Comparison of ENCODE assay signal across 11 cellular contexts in the genomic region with DNA sequence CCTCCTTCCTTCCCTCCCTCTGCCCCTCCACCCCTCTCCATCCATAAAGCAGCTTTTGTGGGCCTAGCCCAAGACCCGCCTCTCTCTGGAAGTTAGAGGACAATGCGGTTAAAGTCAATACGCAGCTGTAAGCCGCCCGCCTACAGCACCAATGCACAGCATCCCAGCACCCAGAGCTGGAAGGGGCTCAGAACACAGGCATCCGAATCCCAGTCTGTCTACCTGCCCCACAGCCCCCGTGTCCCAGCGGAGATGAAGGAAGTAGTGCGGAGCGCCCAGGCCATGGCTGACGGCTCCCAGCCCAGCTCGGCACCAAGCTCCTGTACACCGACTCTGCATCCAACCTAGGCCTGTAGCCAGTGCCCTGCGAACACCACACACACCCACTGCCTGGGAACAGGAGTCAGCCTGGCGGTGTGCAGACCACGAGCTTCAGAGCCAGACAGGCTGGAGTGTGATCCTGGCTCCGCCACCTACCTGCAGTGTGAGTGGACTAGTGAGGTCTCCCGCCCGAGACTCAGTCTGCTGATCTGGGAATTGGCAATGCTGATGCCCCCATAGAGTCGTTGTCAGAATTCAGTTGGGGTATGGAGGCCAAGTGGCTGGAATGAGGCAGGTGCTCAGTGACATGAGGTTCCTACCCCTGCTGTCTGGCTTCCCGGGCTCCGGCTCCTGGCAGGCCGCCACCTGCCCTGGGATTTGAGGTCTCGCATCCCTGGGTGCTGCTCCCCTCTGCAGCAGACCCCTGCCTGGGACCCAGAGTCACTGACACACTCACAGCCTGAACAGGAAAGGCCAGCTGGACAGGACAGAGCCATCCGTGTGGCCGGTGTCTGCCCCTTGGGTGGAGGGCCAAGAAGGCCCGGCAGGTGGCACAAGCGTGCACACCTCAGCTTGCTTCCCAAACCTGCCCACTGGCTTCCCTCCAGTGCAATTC. TPM values are rescaled to one million over a fixed set of nuclear protein-coding genes. Genes with fewer than 3 reads are reported as not detected.
DNase-seq lines count a peak whose midpoint lies in the region; ATAC-seq and TF ChIP-seq lines count a peak whose summit lies in the region.
"Had no signal": no experiment of that assay in that cellular context is flagged by ENCODE, and none has a peak within 500 bp of the region (broad histone marks: within the 10 kb centered on the region; RNA-seq: fewer than 3 reads in every experiment).

No MANE protein-coding gene starts in this region.

- POLR2A ChIA-PET in PC-9 (lab: Charles Lee; ENCODE audit: unreplicated experiment): interaction anchor here (0.7 kb wide), 1 partner anchor 88 kb away, joined by 3 read pairs; no protein-coding TSS in a partner anchor

- no peaks in the 10 kb centered on the region for H3K79me2 ChIP-seq in PC-9 (ENCODE audit: low read depth)

- CTCF ChIA-PET in PC-9 (lab: Charles Lee): interaction anchor here (1.1 kb wide), 1 partner anchor 370 kb away, joined by 3 read pairs; no protein-coding TSS in a partner anchor

- H3K4me1 ChIP-seq in PC-9 (replicated peaks; ENCODE audit: insufficient read depth): no peaks in the 10 kb centered on the region
- H3K4me1 ChIP-seq: heart right ventricle had no signal

- intact Hi-C loops in PC-9 (cut with micrococcal nuclease; ENCODE audit: unreplicated experiment): loop anchor here (5.0 kb wide), 1 partner anchor 91 kb away; the partner anchor contains the start of gene RASGEF1C
- intact Hi-C loops in sciatic nerve (cut with DNase I): no loop called here

- no peaks in the 10 kb centered on the region for H4K20me1 ChIP-seq in PC-9 (ENCODE audit: insufficient read depth)

- peak; percentile 35 for DNase-seq in NCI-H748 (lab: John Stamatoyannopoulos, UW; ENCODE audit: unreplicated experiment)
- DNase-seq in NCI-H748 treated with DMSO at 0.1 percent for 48 hours (lab: John Stamatoyannopoulos, UW): no peak
- peak; percentile 40 to 76 for DNase-seq in PC-9
- DNase-seq in globus pallidus (ENCODE audit: low spot score): peak; percentile 26
- DNase-seq in sciatic nerve (ENCODE audit: low spot score): peak; percentile 59
- no peak for DNase-seq in NCI-H510A (lab: John Stamatoyannopoulos, UW)
- DNase-seq: activated naive CD4-positive, alpha-beta T cell treated with Interleukin-2 at 50 U/mL for 16 hours; stimulated activated naive B cell treated with anti-CD40 and anti-IgM and Interleukin-4, amounts not matched to agents 10 μg/mL and 1 μg/mL and 100 μg/mL, for 72 hours had no signal

- no peak overlapping the region for H3K4me2 ChIP-seq in PC-9

- no peaks in the 10 kb centered on the region for H3K36me3 ChIP-seq in PC-9 (ENCODE audit: low read depth)
- H3K36me3 ChIP-seq: heart right ventricle had no signal

- H3K27me3 ChIP-seq in PC-9 (ENCODE audit: insufficient read depth, low read depth): no peaks in the 10 kb centered on the region

- no TSS peak for BruUV-seq in PC-9 (replicated peaks; lab: Mats Ljungman, UMichigan)

- no peak overlapping the region for H2AFZ ChIP-seq in PC-9

- H3K4me3 ChIP-seq in PC-9: no peak overlapping the region
- H3K4me3 ChIP-seq: heart right ventricle had no signal

- peak; percentile 80 for TF ChIP-seq CTCF in PC-9 (conservative IDR thresholded peaks at IDR 0.05)

- no peaks in the 10 kb centered on the region for H3K9me3 ChIP-seq in PC-9 (ENCODE audit: insufficient read depth, low read depth)
- H3K9me3 ChIP-seq: heart right ventricle had no signal

- ATAC-seq in sciatic nerve: peak; percentile 33
- no peak for ATAC-seq in GM19467 (IDR thresholded peaks at IDR 0.05; ENCODE audit: unreplicated experiment)
- ATAC-seq in GM18858 (IDR thresholded peaks at IDR 0.05; ENCODE audit: unreplicated experiment): no peak
- ATAC-seq: heart right ventricle; stimulated activated naive B cell treated with anti-CD40 and anti-IgM and Interleukin-4, amounts not matched to agents 10 μg/mL and 1 μg/mL and 100 μg/mL, for 72 hours had no signal

- H3K27ac ChIP-seq in PC-9: no peak overlapping the region
- H3K27ac ChIP-seq: heart right ventricle had no signal

- no peaks in the 10 kb centered on the region for H3K9me2 ChIP-seq in PC-9 (ENCODE audit: insufficient read depth)

- no peaks in the 10 kb centered on the region for H3F3A ChIP-seq in PC-9 (ENCODE audit: insufficient read depth, low read depth)

RNA-seq across cellular contexts. Expression of gene RNF130, which starts 45.1 kb away (rescaled TPM):
- 49.6 and 52.9 TPM in 2 replicates for total RNA-seq in PC-9 (2021)
- 118 TPM for total RNA-seq in sciatic nerve

Comparison
In these comparisons a context has a peak if more than half of its experiments do, and no peak if none do; other contexts are left out.
1. DNase-seq: peak in NCI-H748 (single experiment), PC-9 (2 of 2), globus pallidus (single experiment) and sciatic nerve (single experiment); none in NCI-H748 treated with DMSO at 0.1 percent for 48 hours (single experiment) and NCI-H510A (single experiment).